In the genomic region with DNA sequence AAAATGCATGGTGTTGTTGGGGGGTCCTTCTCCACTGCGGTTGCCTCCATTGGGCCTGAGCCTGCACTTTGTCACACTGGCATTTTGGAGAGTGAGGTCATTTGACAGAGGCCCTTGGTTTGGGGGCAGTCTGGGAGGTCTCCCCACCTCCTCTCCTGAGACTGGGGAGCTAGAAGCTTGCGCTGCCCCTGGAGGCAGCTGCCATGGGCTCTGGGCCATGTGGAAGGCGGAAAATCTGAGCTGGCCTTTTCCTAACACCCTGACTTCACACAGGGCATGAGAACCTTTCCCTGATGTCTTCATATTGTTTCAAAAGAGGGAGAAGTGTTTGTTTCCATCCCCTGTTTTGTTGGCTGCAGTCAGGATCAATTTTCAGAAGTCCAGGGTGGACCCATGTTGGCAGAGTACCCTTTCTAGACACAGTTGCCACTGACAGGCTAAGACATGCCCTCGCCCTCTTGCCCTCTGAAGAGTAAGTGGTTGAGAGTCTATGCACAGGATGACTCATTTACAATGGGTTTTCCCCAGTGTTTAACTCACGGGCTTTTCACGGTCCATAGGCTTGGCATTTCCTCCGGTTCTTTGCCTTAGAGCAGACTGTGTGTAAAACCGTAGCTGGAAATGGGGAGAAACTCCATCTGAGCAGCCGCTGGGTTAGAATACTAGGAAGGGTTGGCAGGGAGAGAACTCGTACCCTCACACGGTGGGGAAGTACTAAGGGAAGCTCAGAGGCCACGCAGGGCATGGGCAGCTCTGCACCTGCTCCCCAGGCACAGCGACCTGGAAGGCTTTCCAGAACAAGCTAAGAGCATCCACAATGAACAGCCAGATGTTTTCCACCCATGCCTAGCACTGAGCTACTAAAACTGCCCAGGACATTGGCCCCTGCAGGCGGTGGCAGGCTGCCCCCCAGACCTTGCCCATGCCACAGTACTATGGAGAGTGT, we compare ENCODE assay signal across 8 cellular contexts.
DNase-seq lines count a peak whose midpoint lies in the region; ATAC-seq and TF ChIP-seq lines count a peak whose summit lies in the region.

No MANE protein-coding gene starts in this region.

- ATAC-seq in GM18520 (IDR thresholded peaks at IDR 0.05; ENCODE audit: unreplicated experiment): peak; percentile 75
- ATAC-seq in HG02610 (IDR thresholded peaks at IDR 0.05; ENCODE audit: unreplicated experiment): peak; percentile 88
- ATAC-seq in SK-N-SH treated with all-trans-retinoic acid at 6 μM for 48 hours: no peak
- no peak for ATAC-seq in HG02970 (IDR thresholded peaks at IDR 0.05; ENCODE audit: low FRiP score, unreplicated experiment)

- DNase-seq in NCI-H226 (peak; percentile 89), kidney glomerular epithelial cell (lab: John Stamatoyannopoulos, UW) (peak; percentile 76), SKM-1 treated with dmso at 0.1 percent for 144 hours (lab: John Stamatoyannopoulos, UW; ENCODE audit: unreplicated experiment) (no peak), COLO829 (ENCODE audit: low spot score) (no peak)

TF ChIP-seq in SK-N-SH treated with all-trans-retinoic acid at 6 μM for 48 hours, 23 proteins besides CTCF, POLR2A, EP300 and RAD21:
- TF ChIP-seq GLIS3 (CRISPR knock-in tag; IDR thresholded peaks at IDR 0.05): no peak
- no peak for TF ChIP-seq ZNF8 (CRISPR knock-in tag; IDR thresholded peaks at IDR 0.05)
- TF ChIP-seq RARB (CRISPR knock-in tag; IDR thresholded peaks at IDR 0.05): no peak
- TF ChIP-seq, protein P1, sequence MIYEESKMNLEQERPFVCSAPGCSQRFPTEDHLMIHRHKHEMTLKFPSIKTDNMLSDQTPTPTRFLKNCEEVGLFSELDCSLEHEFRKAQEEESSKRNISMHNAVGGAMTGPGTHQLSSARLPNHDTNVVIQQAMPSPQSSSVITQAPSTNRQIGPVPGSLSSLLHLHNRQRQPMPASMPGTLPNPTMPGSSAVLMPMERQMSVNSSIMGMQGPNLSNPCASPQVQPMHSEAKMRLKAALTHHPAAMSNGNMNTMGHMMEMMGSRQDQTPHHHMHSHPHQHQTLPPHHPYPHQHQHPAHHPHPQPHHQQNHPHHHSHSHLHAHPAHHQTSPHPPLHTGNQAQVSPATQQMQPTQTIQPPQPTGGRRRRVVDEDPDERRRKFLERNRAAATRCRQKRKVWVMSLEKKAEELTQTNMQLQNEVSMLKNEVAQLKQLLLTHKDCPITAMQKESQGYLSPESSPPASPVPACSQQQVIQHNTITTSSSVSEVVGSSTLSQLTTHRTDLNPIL (CRISPR knock-in tag; IDR thresholded peaks at IDR 0.05; ENCODE audit: low read depth): no peak

Comparison
In these comparisons a context has a peak if more than half of its experiments do, and no peak if none do; other contexts are left out.
1. ATAC-seq: peak in GM18520 (single experiment) and HG02610 (single experiment); none in SK-N-SH treated with all-trans-retinoic acid at 6 μM for 48 hours (single experiment) and HG02970 (single experiment).
2. DNase-seq: peak in NCI-H226 (single experiment) and kidney glomerular epithelial cell (single experiment); none in SKM-1 treated with dmso at 0.1 percent for 144 hours (single experiment) and COLO829 (single experiment).